Comparison of ENCODE assay signal across 1 cellular context in genomic region chr10:46019541-46020343, GRCh38.
TF ChIP-seq lines count a peak whose summit lies in the region.

No MANE protein-coding gene starts in this region.

TF ChIP-seq in endothelial cell of umbilical vein, 7 proteins besides CTCF, POLR2A, EP300 and RAD21 (continued from another document):
- TF ChIP-seq, protein P1, sequence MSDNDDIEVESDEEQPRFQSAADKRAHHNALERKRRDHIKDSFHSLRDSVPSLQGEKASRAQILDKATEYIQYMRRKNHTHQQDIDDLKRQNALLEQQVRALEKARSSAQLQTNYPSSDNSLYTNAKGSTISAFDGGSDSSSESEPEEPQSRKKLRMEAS (IDR thresholded peaks at IDR 0.05; ENCODE audit: insufficient read depth, insufficient read length), result no peak
